Comparison of ENCODE assay signal across 13 cellular contexts in the genomic region with DNA sequence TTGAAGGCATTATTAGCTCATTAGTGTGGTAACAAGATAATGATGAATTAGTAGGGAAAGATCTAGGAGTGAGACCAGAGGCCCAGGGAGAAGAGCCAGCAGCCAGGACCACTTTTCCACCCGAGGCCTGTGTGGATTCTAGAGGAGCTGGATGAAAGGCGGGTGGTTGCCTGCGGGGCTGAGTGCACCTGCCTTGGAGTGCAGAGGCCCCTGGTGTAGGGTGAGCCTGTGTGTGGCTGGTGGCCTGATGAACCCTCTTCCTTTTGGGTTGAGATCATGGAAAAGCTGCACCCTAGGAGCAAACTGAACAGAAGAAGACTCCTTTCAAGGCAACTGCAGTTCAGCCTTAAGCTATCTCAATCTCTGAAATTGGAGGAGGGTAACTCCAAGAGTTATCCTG. TPM values are rescaled to one million over a fixed set of nuclear protein-coding genes. Genes with fewer than 3 reads are reported as not detected.
DNase-seq lines count a peak whose midpoint lies in the region; ATAC-seq, FAIRE-seq and TF ChIP-seq lines count a peak whose summit lies in the region.
"Had no signal": no experiment of that assay in that cellular context is flagged by ENCODE, and none has a peak within 500 bp of the region (broad histone marks: within the 10 kb centered on the region; RNA-seq: fewer than 3 reads in every experiment).

No MANE protein-coding gene starts in this region.

- no peak for TF ChIP-seq CTCF in A549 (IDR thresholded peaks at IDR 0.05)
- peak; percentile 0 for TF ChIP-seq CTCF in GM13976 (IDR thresholded peaks at IDR 0.05; ENCODE audit: borderline replicate concordance, control extremely low read depth, extremely low read depth, insufficient read depth, missing control alignments)
- TF ChIP-seq CTCF in RWPE1 (conservative IDR thresholded peaks at IDR 0.05; ENCODE audit: low read depth) = no peak

- no peak overlapping the region for H3K4me2 ChIP-seq in A549

- TF ChIP-seq EP300 in A549 (IDR thresholded peaks at IDR 0.05) = no peak

- no peaks in the 10 kb centered on the region for H3K4me1 ChIP-seq in A549

- intact Hi-C loops in Right ventricle myocardium superior (cut with DNase I) = no loop called here

- H3K9me3 Mint-ChIP-seq in activated T-cell treated with anti-CD3 and anti-CD28 coated beads, Interleukin-2, amount 50 U/mL, for 4 hours = no peaks in the 10 kb centered on the region

- H3K27me3 Mint-ChIP-seq in activated T-cell treated with anti-CD3 and anti-CD28 coated beads, Interleukin-2, amount 50 U/mL, for 4 hours (ENCODE audit: low read depth) = peaks cover 11% of the 10 kb centered on the region

- H3K36me3 Mint-ChIP-seq in activated T-cell treated with anti-CD3 and anti-CD28 coated beads, Interleukin-2, amount 50 U/mL, for 4 hours (ENCODE audit: insufficient read depth) = no peaks in the 10 kb centered on the region

- H3K9me3 ChIP-seq in A549 = no peaks in the 10 kb centered on the region

- 26% methylated on average over 3 of the region's 3 CpGs for WGBS in A549 (ENCODE audit: missing lambda C conversion rate)

- TF ChIP-seq POLR2A in A549 (IDR thresholded peaks at IDR 0.05; ENCODE audit: low read length) = no peak

- peak in 1 of 2 experiments; percentile 32; a peak in 1 of 5 replicates for TF ChIP-seq RAD21 in A549 (conservative IDR thresholded peaks at IDR 0.05 in 1 of 2, IDR thresholded peaks at IDR 0.05 in 1 of 2)

- POLR2A ChIA-PET in A549 (lab: Yijun Ruan, JAX) (no interaction called here), RWPE1 (lab: Yijun Ruan, JAX; ENCODE audit: low non-redundant PET) (no interaction called here)

- DNase-seq in A549 (ENCODE audit: low read depth in 1 of 2, low spot score in 1 of 2) = no peak
- no peak for DNase-seq in GM13976 (ENCODE audit: low spot score)
- peak; percentile 16 for DNase-seq in RWPE1 (ENCODE audit: low spot score)
- peak; percentile 50 for DNase-seq in Right ventricle myocardium superior
- no peak for DNase-seq in stimulated activated CD4-positive, alpha-beta T cell treated with anti-CD3 and anti-CD28 coated beads, Interleukin-2, amount 100 ng/mL, for 24 hours
- DNase-seq in GM03348 (ENCODE audit: low spot score) = no peak
- no peak for DNase-seq in Ammon's horn (ENCODE audit: low spot score)
- DNase-seq in activated T-cell treated with anti-CD3 and anti-CD28 coated beads, Interleukin-2, amount 50 U/mL, for 4 hours = no peak
- DNase-seq: activated CD4-positive, alpha-beta T cell treated with anti-CD3 and anti-CD28 coated beads for 4 hours; activated naive CD4-positive, alpha-beta T cell treated with Interleukin-2 at 50 U/mL for 16 hours; effector memory CD4-positive, alpha-beta T cell; NCI-H2107; SIG-M5 had no signal

- CTCF ChIA-PET in A549 (lab: Yijun Ruan, JAX) = interaction anchor here (0.7 to 3.1 kb wide), 4 partner anchors 8 to 64 kb away, joined by 4 to 26 read pairs (median 10); no protein-coding TSS in a partner anchor
- CTCF ChIA-PET in RWPE1 (lab: Yijun Ruan, JAX) = interaction anchor here (0.6 to 2.3 kb wide), 7 partner anchors 8 to 205 kb away, joined by 3 to 20 read pairs (median 5); partner anchors contain the start of gene KCNJ5

- H3K4me1 Mint-ChIP-seq in activated T-cell treated with anti-CD3 and anti-CD28 coated beads, Interleukin-2, amount 50 U/mL, for 4 hours (ENCODE audit: low read depth) = no peaks in the 10 kb centered on the region

- H3K4me3 Mint-ChIP-seq in activated T-cell treated with anti-CD3 and anti-CD28 coated beads, Interleukin-2, amount 50 U/mL, for 4 hours = no peak overlapping the region

- no peak for FAIRE-seq in A549 (lab: Jason Lieb, UNC)

- ATAC-seq in A549 = peak; percentile 50 to 54; a peak in 3 of 6 replicates
- peak; percentile 34 for ATAC-seq in Right ventricle myocardium superior (ENCODE audit: poor library complexity)
- no peak for ATAC-seq in activated T-cell treated with anti-CD3 and anti-CD28 coated beads, Interleukin-2, amount 50 U/mL, for 4 hours

- in situ Hi-C loops in GM13976 (cut with MboI; ENCODE audit: low sequenced_read_pairs, unreplicated experiment) = no loop called here

- H3K4me3 ChIP-seq in A549 = no peak overlapping the region

- H3K27ac ChIP-seq in A549 (no peak overlapping the region), RWPE1 (no peak overlapping the region)

TF ChIP-seq in A549, 52 proteins besides CTCF, POLR2A, EP300 and RAD21:
- TF ChIP-seq, protein P1, sequence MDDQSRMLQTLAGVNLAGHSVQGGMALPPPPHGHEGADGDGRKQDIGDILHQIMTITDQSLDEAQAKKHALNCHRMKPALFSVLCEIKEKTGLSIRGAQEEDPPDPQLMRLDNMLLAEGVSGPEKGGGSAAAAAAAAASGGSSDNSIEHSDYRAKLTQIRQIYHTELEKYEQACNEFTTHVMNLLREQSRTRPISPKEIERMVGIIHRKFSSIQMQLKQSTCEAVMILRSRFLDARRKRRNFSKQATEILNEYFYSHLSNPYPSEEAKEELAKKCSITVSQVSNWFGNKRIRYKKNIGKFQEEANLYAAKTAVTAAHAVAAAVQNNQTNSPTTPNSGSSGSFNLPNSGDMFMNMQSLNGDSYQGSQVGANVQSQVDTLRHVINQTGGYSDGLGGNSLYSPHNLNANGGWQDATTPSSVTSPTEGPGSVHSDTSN (IDR thresholded peaks at IDR 0.05) = no peak
- TF ChIP-seq ZC3H11A (IDR thresholded peaks at IDR 0.05) (no peak), SREBF2 (IDR thresholded peaks at IDR 0.05) (no peak), CHD4 (IDR thresholded peaks at IDR 0.05; ENCODE audit: borderline replicate concordance) (no peak), HDAC2 (IDR thresholded peaks at IDR 0.05) (no peak), RNF2 (IDR thresholded peaks at IDR 0.05; ENCODE audit: borderline replicate concordance, low read depth) (no peak)

RNA-seq across cellular contexts. Expression of gene TP53AIP1, which starts 5.9 kb away (rescaled TPM):
- polyA plus RNA-seq in A549 (2011; rRNA removed) (0.08 TPM in 1 of 2 replicates, not detected in the other), A549 (2017; fragmentation: RNase III; extraction: RNeasy Plus Mini Kit Qiagen cat#74134 plus additional on column Dnase treatment) (0.03 to 0.11 TPM in 2 of 3 replicates, not detected in the other)
- 0.03 TPM in 1 of 2 replicates, not detected in the other for polyA plus RNA-seq in A549 (2012; cell fraction: cytosol; rRNA removed)
- polyA plus RNA-seq in A549 (2012; cell fraction: nucleus; rRNA removed) = 0.05 and 0.13 TPM in 2 replicates
- polyA minus RNA-seq in A549 (2011; rRNA and poly(A)+ RNA removed) = 0.24 TPM in 1 of 2 replicates, not detected in the other
- total RNA-seq in Right ventricle myocardium superior = not detected
- not detected for total RNA-seq in activated T-cell treated with anti-CD3 and anti-CD28 coated beads, Interleukin-2, amount 50 U/mL, for 4 hours

RNA-seq across cellular contexts. Expression of gene KCNJ5, which starts 57.4 kb away (rescaled TPM):
- polyA plus RNA-seq in A549 (2011; rRNA removed) = 0.01 and 0.04 TPM in 2 replicates
- 0.03 and 0.04 TPM in 2 replicates for polyA plus RNA-seq in A549 (2012; cell fraction: cytosol; rRNA removed)
- polyA plus RNA-seq in A549 (2012; cell fraction: nucleus; rRNA removed) = not detected in 2 replicates
- 0.04 to 0.09 TPM in 2 of 3 replicates, not detected in the other for polyA plus RNA-seq in A549 (2017; fragmentation: RNase III; extraction: RNeasy Plus Mini Kit Qiagen cat#74134 plus additional on column Dnase treatment)
- 0.10 TPM in 1 of 2 replicates, not detected in the other for polyA minus RNA-seq in A549 (2011; rRNA and poly(A)+ RNA removed)
- total RNA-seq in Right ventricle myocardium superior = 4.4 TPM
- not detected for total RNA-seq in activated T-cell treated with anti-CD3 and anti-CD28 coated beads, Interleukin-2, amount 50 U/mL, for 4 hours

Comparison
In these comparisons a context has a peak if more than half of its experiments do, and no peak if none do; other contexts are left out.
1. ATAC-seq: peak in A549 (2 of 2) and Right ventricle myocardium superior (single experiment); none in activated T-cell treated with anti-CD3 and anti-CD28 coated beads, Interleukin-2, amount 50 U/mL, for 4 hours (0 of 2).
2. DNase-seq: peak in RWPE1 (single experiment) and Right ventricle myocardium superior (single experiment); none in A549 (0 of 2), GM13976 (single experiment), stimulated activated CD4-positive, alpha-beta T cell treated with anti-CD3 and anti-CD28 coated beads, Interleukin-2, amount 100 ng/mL, for 24 hours (0 of 2), GM03348 (single experiment), Ammon's horn (single experiment) and activated T-cell treated with anti-CD3 and anti-CD28 coated beads, Interleukin-2, amount 50 U/mL, for 4 hours (single experiment).